17 cellular contexts compared by ENCODE assay signal in the genomic region with DNA sequence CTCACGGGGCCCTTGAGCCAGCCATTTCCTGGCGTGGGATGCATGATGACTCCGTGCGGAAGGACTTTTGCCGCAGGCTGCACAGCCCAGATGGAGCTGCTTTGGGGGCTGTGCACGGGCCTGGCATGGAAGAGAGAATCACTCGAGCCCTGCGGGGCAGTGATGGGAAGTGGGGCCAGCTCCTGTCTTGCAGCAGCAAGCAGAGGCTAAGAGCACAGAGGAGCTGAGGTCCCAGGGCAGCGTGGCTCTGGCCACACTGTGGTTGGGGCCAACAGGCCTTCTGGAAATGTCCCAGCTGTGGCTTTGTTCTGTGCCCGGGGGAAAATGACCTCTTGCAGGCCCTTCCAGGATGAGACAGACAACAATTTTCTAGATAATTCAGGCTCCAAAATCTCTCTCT.
DNase-seq lines count a peak whose midpoint lies in the region; FAIRE-seq and TF ChIP-seq lines count a peak whose summit lies in the region.
"Had no signal": no experiment of that assay in that cellular context is flagged by ENCODE, and none has a peak within 500 bp of the region (broad histone marks: within the 10 kb centered on the region; RNA-seq: fewer than 3 reads in every experiment).

No MANE protein-coding gene starts in this region.

- no peak for FAIRE-seq in HTR-8/SVneo (lab: Jason Lieb, UNC)

- H3K36me3 ChIP-seq in osteoblast (ENCODE audit: insufficient read depth, low read length) (no peaks in the 10 kb centered on the region), ovary (no peaks in the 10 kb centered on the region)

- DNase-seq in AG20443 (ENCODE audit: low spot score): peak; percentile 92
- DNase-seq in HTR-8/SVneo (ENCODE audit: insufficient read length, low spot score): peak; percentile 23
- DNase-seq in foreskin fibroblast: peak; percentile 93 to 96
- DNase-seq in osteoblast (ENCODE audit: insufficient read length, low spot score, missing footprints): peak; percentile 90
- no peak for DNase-seq in cerebellar nuclear complex (lab: John Stamatoyannopoulos, UW)
- DNase-seq in cerebellum (ENCODE audit: low spot score): no peak
- DNase-seq in HUDEP-2 (lab: John Stamatoyannopoulos, UW; ENCODE audit: unreplicated experiment in 76 of 76): no peak
- DNase-seq in ovary: no peak
- DNase-seq: activated CD4-positive, alpha-beta T cell treated with anti-CD3 and anti-CD28 coated beads, Interleukin-2, amount 50 U/mL, for 4 hours; activated T-cell treated with anti-CD3 and anti-CD28 coated beads, Interleukin-2, amount 50 U/mL, for 24 hours; AML-193; DMS 273 treated with DMSO at 0.1 percent for 48 hours; effector CD8-positive, alpha-beta T cell; natural killer cell; NCI-H2081; NCI-H526 had no signal

- no peak for TF ChIP-seq EP300 in ovary (IDR thresholded peaks at IDR 0.05)

- WGBS in ovary, 3 donors: 61 to 70% (median 69%) methylated on average over 10 of the region's 10 CpGs

- peaks cover 17% of the 10 kb centered on the region for H3K9me3 ChIP-seq in osteoblast (ENCODE audit: low read depth, low read length)
- peaks cover 0 to 2% of the 10 kb centered on the region in 2 donors for H3K9me3 ChIP-seq in ovary

- H3K27ac ChIP-seq in osteoblast (ENCODE audit: low read depth, low read length): peak overlapping the region; percentile 78
- H3K27ac ChIP-seq in ovary: no peak overlapping the region

- TF ChIP-seq CTCF in foreskin fibroblast (IDR thresholded peaks at IDR 0.05; ENCODE audit: low read depth, low read length) (no peak), osteoblast (IDR thresholded peaks at IDR 0.05; ENCODE audit: extremely low read depth, low read depth, low read length) (no peak), ovary (IDR thresholded peaks at IDR 0.05) (no peak)

- H3K4me3 ChIP-seq in foreskin fibroblast (ENCODE audit: low read depth in 1 of 2, low read length in 2 of 2) (no peak overlapping the region), osteoblast (ENCODE audit: insufficient read depth, low read length) (no peak overlapping the region), ovary (no peak overlapping the region)
- H3K4me3 ChIP-seq: lung had no signal

- no peak for TF ChIP-seq POLR2A in ovary (IDR thresholded peaks at IDR 0.05)

- peak overlapping the region; percentile 28 for H3K4me2 ChIP-seq in osteoblast (ENCODE audit: insufficient read depth, low read length)

- H3K27me3 ChIP-seq in osteoblast (ENCODE audit: insufficient read depth, low read length): no peaks in the 10 kb centered on the region
- H3K27me3 ChIP-seq in ovary: no peaks in the 10 kb centered on the region

- no peaks in the 10 kb centered on the region for H4K20me1 ChIP-seq in osteoblast (ENCODE audit: insufficient read depth, low read length)

- intact Hi-C loops in ovary (cut with DNase I): no loop called here

- H2AFZ ChIP-seq in osteoblast (ENCODE audit: low read length): peak overlapping the region; percentile 91

- no peaks in the 10 kb centered on the region for H3K79me2 ChIP-seq in osteoblast (ENCODE audit: insufficient read depth, low read length)

- H3K4me1 ChIP-seq in osteoblast (ENCODE audit: insufficient read depth, low read length): peaks cover 40% of the 10 kb centered on the region
- no peaks in the 10 kb centered on the region for H3K4me1 ChIP-seq in ovary (ENCODE audit: insufficient read depth)

Comparison
In these comparisons a context has a peak if more than half of its experiments do, and no peak if none do; other contexts are left out.
1. DNase-seq: peak in AG20443 (single experiment), HTR-8/SVneo (single experiment), foreskin fibroblast (2 of 2) and osteoblast (single experiment); none in cerebellar nuclear complex (0 of 2), cerebellum (single experiment), HUDEP-2 (0 of 76) and ovary (0 of 5).